In genomic region chr14:75250800-75251199, GRCh38 we compare ENCODE assay signal across 21 cellular contexts. TPM values are rescaled to one million over a fixed set of nuclear protein-coding genes. Genes with fewer than 3 reads are reported as not detected.
DNase-seq lines count a peak whose midpoint lies in the region; ATAC-seq and TF ChIP-seq lines count a peak whose summit lies in the region.
"Had no signal": no experiment of that assay in that cellular context is flagged by ENCODE, and none has a peak within 500 bp of the region (broad histone marks: within the 10 kb centered on the region; RNA-seq: fewer than 3 reads in every experiment).

No MANE protein-coding gene starts in this region.

- ATAC-seq in RWPE2 (ENCODE audit: low read depth) (no peak), HG02763 (IDR thresholded peaks at IDR 0.05; ENCODE audit: unreplicated experiment) (no peak), HG02884 (IDR thresholded peaks at IDR 0.05; ENCODE audit: unreplicated experiment) (no peak)

- H3K27me3 Mint-ChIP-seq in CD14-positive monocyte (ENCODE audit: low read depth in 3 of 3) (peaks cover 0 to 2% (median 1%) of the 10 kb centered on the region in 3 donors), immature natural killer cell (ENCODE audit: low read depth in 3 of 3) (peaks cover 17 to 23% (median 19%) of the 10 kb centered on the region in 3 donors)
- no peaks in the 10 kb centered on the region for H3K27me3 Mint-ChIP-seq in CD4-positive, alpha-beta memory T cell
- H3K27me3 Mint-ChIP-seq: IgD-negative memory B cell had no signal

- peak overlapping the region; percentile 80 for H3K27ac ChIP-seq in CD4-positive, alpha-beta memory T cell (ENCODE audit: low read depth, low read length)
- H3K27ac ChIP-seq in RWPE2 (ENCODE audit: poor library complexity, severe bottlenecking) (peak overlapping the region; percentile 96), SJCRH30 (no peak overlapping the region)

- TF ChIP-seq CTCF in CD14-positive monocyte (IDR thresholded peaks at IDR 0.05) (no peak), RWPE2 (IDR thresholded peaks at IDR 0.05; ENCODE audit: poor library complexity, severe bottlenecking) (no peak)

- H3K9me3 Mint-ChIP-seq in CD14-positive monocyte (peaks cover 0 to 2% (median 0%) of the 10 kb centered on the region in 7 donors), immature natural killer cell (no peaks in the 10 kb centered on the region)
- H3K9me3 Mint-ChIP-seq in CD4-positive, alpha-beta memory T cell, result peaks cover 0 to 2% (median 0%) of the 10 kb centered on the region in 8 donors
- H3K9me3 Mint-ChIP-seq: IgD-negative memory B cell had no signal

- H3K36me3 Mint-ChIP-seq in CD14-positive monocyte, result no peaks in the 10 kb centered on the region
- H3K36me3 Mint-ChIP-seq in CD4-positive, alpha-beta memory T cell, result no peaks in the 10 kb centered on the region
- no peaks in the 10 kb centered on the region for H3K36me3 Mint-ChIP-seq in immature natural killer cell

- H3K4me1 ChIP-seq in CD4-positive, alpha-beta memory T cell (ENCODE audit: insufficient read depth, low read length), result peaks cover 57% of the 10 kb centered on the region
- H3K4me1 ChIP-seq in RWPE2 (ENCODE audit: insufficient read depth, poor library complexity, severe bottlenecking) (peaks cover 44% of the 10 kb centered on the region), SJCRH30 (peaks cover 25% of the 10 kb centered on the region)

- no peaks in the 10 kb centered on the region for H3K36me3 ChIP-seq in CD4-positive, alpha-beta memory T cell (ENCODE audit: insufficient read depth, low read length)
- H3K36me3 ChIP-seq in RWPE2 (ENCODE audit: low read depth), result no peaks in the 10 kb centered on the region
- H3K36me3 ChIP-seq in SJCRH30, result no peaks in the 10 kb centered on the region

- no peaks in the 10 kb centered on the region for H3K27me3 ChIP-seq in CD4-positive, alpha-beta memory T cell (ENCODE audit: insufficient read depth, low read length)
- H3K27me3 ChIP-seq in RWPE2 (ENCODE audit: insufficient read depth, poor library complexity, severe bottlenecking) (no peaks in the 10 kb centered on the region), SJCRH30 (no peaks in the 10 kb centered on the region)

- H3K4me3 ChIP-seq in CD4-positive, alpha-beta memory T cell (ENCODE audit: low read length in 2 of 2), result no peak overlapping the region
- H3K4me3 ChIP-seq in RWPE2 (ENCODE audit: severe bottlenecking) (no peak overlapping the region), SJCRH30 (no peak overlapping the region)

- H3K4me3 Mint-ChIP-seq in CD14-positive monocyte (no peak overlapping the region), immature natural killer cell (peak overlapping the region in 4 of 5 donors; percentile 31 to 92 (median 52))
- H3K4me3 Mint-ChIP-seq in CD4-positive, alpha-beta memory T cell, result peak overlapping the region in 2 of 8 donors; percentile 31 to 40
- H3K4me3 Mint-ChIP-seq: IgD-negative memory B cell had no signal

- H3K27ac Mint-ChIP-seq in CD14-positive monocyte (peak overlapping the region in 4 of 7 donors; percentile 6 to 83 (median 58)), immature natural killer cell (peak overlapping the region; percentile 94 to 100 (median 99))
- peak overlapping the region; percentile 10 to 99 (median 97) for H3K27ac Mint-ChIP-seq in CD4-positive, alpha-beta memory T cell
- H3K27ac Mint-ChIP-seq: IgD-negative memory B cell had no signal

- peaks cover 36% of the 10 kb centered on the region for H3K4me1 Mint-ChIP-seq in CD14-positive monocyte
- peaks cover 38 to 75% (median 56%) of the 10 kb centered on the region in 4 donors for H3K4me1 Mint-ChIP-seq in CD4-positive, alpha-beta memory T cell
- peaks cover 63 to 66% of the 10 kb centered on the region in 2 donors for H3K4me1 Mint-ChIP-seq in immature natural killer cell

- DNase-seq in CD14-positive monocyte (ENCODE audit: low spot score) (no peak), RWPE2 (ENCODE audit: low spot score) (no peak), immature natural killer cell (no peak), SJCRH30 (no peak), HT-29 (ENCODE audit: low spot score) (no peak)
- DNase-seq in CD4-positive, alpha-beta memory T cell, result no peak
- DNase-seq: ACHN; DND-41; GOT3; NCI-H1436; NCI-H2029; NCI-H2171; NCI-H446; NCI-H69; NK-92 treated with Interleukin-12 subunit alpha and Interleukin-12 subunit beta, amount 100 ng/mL, for 24 hours; OCI-M1; RPMI8226; SW 1271 had no signal

- intact Hi-C loops in CD14-positive monocyte (cut with micrococcal nuclease), result no loop called here
- intact Hi-C loops in CD4-positive, alpha-beta memory T cell (cut with micrococcal nuclease), result no loop called here

- POLR2A ChIA-PET in CD4-positive, alpha-beta memory T cell (lab: Charles Lee; ENCODE audit: partially characterized antibody), result interaction anchor here (0.9 to 5.5 kb wide), 5 partner anchors 8 to 75 kb away, joined by 3 to 101 read pairs (median 18); no protein-coding TSS in a partner anchor

- CTCF ChIA-PET in CD4-positive, alpha-beta memory T cell (lab: Charles Lee; ENCODE audit: partially characterized antibody), result interaction anchor here (0.6 to 5.8 kb wide), 3 partner anchors 8 to 225 kb away, joined by 3 to 22 read pairs (median 3); no protein-coding TSS in a partner anchor

- H3K9me3 ChIP-seq in CD4-positive, alpha-beta memory T cell (ENCODE audit: control insufficient read depth in 1 of 2, low read length in 2 of 2), result no peaks in the 10 kb centered on the region
- H3K9me3 ChIP-seq in RWPE2 (ENCODE audit: severe bottlenecking) (no peaks in the 10 kb centered on the region), SJCRH30 (replicated peaks) (no peaks in the 10 kb centered on the region)

RNA-seq across cellular contexts. Expression of gene FOS, which starts 27.8 kb away (rescaled TPM):
- polyA plus RNA-seq in CD14-positive monocyte (1,000 to 10,000 TPM; 4,403 to 4,841 TPM), immature natural killer cell (100 to 1,000 TPM; 525 to 765 (median 608) TPM)
- total RNA-seq in CD4-positive, alpha-beta memory T cell, result 1 to 10 TPM; 4.1 to 4.3 TPM
- 100 to 1,000 TPM; 162 to 519 TPM for polyA plus RNA-seq in CD4-positive, alpha-beta memory T cell
- total RNA-seq in SJCRH30 (2014; rRNA removed; shearing (Covaris generic)), result 2.9 and 3.1 TPM in 2 replicates
- total RNA-seq in HT-29 (2014; rRNA removed; shearing (Covaris generic)), result 616 and 667 TPM in 2 replicates

Comparison
In these comparisons a context has a peak if more than half of its experiments do, and no peak if none do; other contexts are left out.
1. H3K4me3 Mint-ChIP-seq: peak in immature natural killer cell (4 of 5); none in CD14-positive monocyte (0 of 2).
2. RNA of gene FOS, which starts 27.8 kb away (total RNA-seq): 616 to 667 TPM in HT-29; 4.1 to 4.3 TPM in CD4-positive, alpha-beta memory T cell and 2.9 to 3.1 TPM in SJCRH30; every median in the first group is over 100 times any median in the second.
3. Peak in every context shown above with its lines, with median percentiles within 50 percentile points of each other: H3K27ac Mint-ChIP-seq.